In genomic region chr5:139980765-139981164, GRCh38 we compare ENCODE assay signal across 16 cellular contexts.
A peak's percentile ranks its signal among the peaks of the same experiment; 100 is the strongest.
DNase-seq lines count a peak whose midpoint lies in the region; ATAC-seq and TF ChIP-seq lines count a peak whose summit lies in the region.
"Had no signal": no experiment of that assay in that cellular context is flagged by ENCODE, and none has a peak within 500 bp of the region (broad histone marks: within the 10 kb centered on the region; RNA-seq: fewer than 3 reads in every experiment).

No MANE protein-coding gene starts in this region.

- no peak overlapping the region for H3K4me3 ChIP-seq in A673 (ENCODE audit: low read depth, low read length, poor library complexity, severe bottlenecking)
- H3K4me3 ChIP-seq in SK-N-MC, result no peak overlapping the region
- H3K4me3 ChIP-seq in mesendoderm (ENCODE audit: low read length), result no peak overlapping the region

- H3K27me3 ChIP-seq in A673 (replicated peaks; ENCODE audit: insufficient read depth, low read depth, low read length, poor library complexity), result peaks cover 6% of the 10 kb centered on the region
- H3K27me3 ChIP-seq in mesendoderm (ENCODE audit: insufficient read depth, low read length, poor library complexity), result no peaks in the 10 kb centered on the region
- H3K27me3 ChIP-seq: BE2C had no signal

- H3K4me1 Mint-ChIP-seq in stimulated activated memory B cell treated with anti-CD40 and anti-IgM and Interleukin-4, amounts not matched to agents 10 μg/mL and 1 μg/mL and 100 μg/mL, for 72 hours, result peaks cover 6% of the 10 kb centered on the region
- H3K4me1 Mint-ChIP-seq in activated naive CD4-positive, alpha-beta T cell treated with anti-CD3 and anti-CD28 coated beads, Interleukin-2, amount 10 ng/mL, durations not matched to agents 7 days and 5 days, result no peaks in the 10 kb centered on the region
- H3K4me1 Mint-ChIP-seq: CD4-positive, CD25-positive, alpha-beta regulatory T cell; CD8-positive, alpha-beta memory T cell had no signal

- no peak for TF ChIP-seq CTCF in A673 (conservative IDR thresholded peaks at IDR 0.05; ENCODE audit: low read depth, low read length)

- H2BK120ac ChIP-seq in mesendoderm (ENCODE audit: low read depth, low read length), result no peak overlapping the region

- peaks cover 42% of the 10 kb centered on the region for H3K27me3 Mint-ChIP-seq in stimulated activated memory B cell treated with anti-CD40 and anti-IgM and Interleukin-4, amounts not matched to agents 10 μg/mL and 1 μg/mL and 100 μg/mL, for 72 hours
- peaks cover 53% of the 10 kb centered on the region for H3K27me3 Mint-ChIP-seq in activated naive CD4-positive, alpha-beta T cell treated with anti-CD3 and anti-CD28 coated beads, Interleukin-2, amount 10 ng/mL, durations not matched to agents 7 days and 5 days

- intact Hi-C loops in A673 (cut with micrococcal nuclease; ENCODE audit: unreplicated experiment), result no loop called here

- no peak overlapping the region for H3K4me2 ChIP-seq in mesendoderm (ENCODE audit: low read length)

- H2BK5ac ChIP-seq in mesendoderm (ENCODE audit: low read length), result no peak overlapping the region

- H3K4me1 ChIP-seq in A673 (ENCODE audit: insufficient read depth, low read length, poor library complexity, severe bottlenecking), result peaks cover 12% of the 10 kb centered on the region
- H3K4me1 ChIP-seq in mesendoderm (ENCODE audit: control insufficient read depth, low read depth, low read length), result peaks cover 6% of the 10 kb centered on the region

- H3K4ac ChIP-seq in mesendoderm (ENCODE audit: low read depth, low read length), result no peak overlapping the region

- no peak overlapping the region for H2BK15ac ChIP-seq in mesendoderm (replicated peaks; ENCODE audit: low read depth)

- H3K36me3 ChIP-seq in A673 (ENCODE audit: insufficient read depth, low read length, poor library complexity, severe bottlenecking) (no peaks in the 10 kb centered on the region), SK-N-MC (ENCODE audit: insufficient read depth, low read length) (no peaks in the 10 kb centered on the region), mesendoderm (ENCODE audit: control insufficient read depth, insufficient read depth, low read length) (no peaks in the 10 kb centered on the region)
- H3K36me3 ChIP-seq: BE2C had no signal

- no peaks in the 10 kb centered on the region for H3K9me3 Mint-ChIP-seq in stimulated activated memory B cell treated with anti-CD40 and anti-IgM and Interleukin-4, amounts not matched to agents 10 μg/mL and 1 μg/mL and 100 μg/mL, for 72 hours
- H3K9me3 Mint-ChIP-seq in activated naive CD4-positive, alpha-beta T cell treated with anti-CD3 and anti-CD28 coated beads, Interleukin-2, amount 10 ng/mL, durations not matched to agents 7 days and 5 days, result no peaks in the 10 kb centered on the region
- H3K9me3 Mint-ChIP-seq: H9 had no signal

- H3K4me3 Mint-ChIP-seq in stimulated activated memory B cell treated with anti-CD40 and anti-IgM and Interleukin-4, amounts not matched to agents 10 μg/mL and 1 μg/mL and 100 μg/mL, for 72 hours, result no peak overlapping the region
- H3K4me3 Mint-ChIP-seq in activated naive CD4-positive, alpha-beta T cell treated with anti-CD3 and anti-CD28 coated beads, Interleukin-2, amount 10 ng/mL, durations not matched to agents 7 days and 5 days, result no peak overlapping the region
- H3K4me3 Mint-ChIP-seq: CD4-positive, CD25-positive, alpha-beta regulatory T cell; CD8-positive, alpha-beta memory T cell; H9 had no signal

- H3K18ac ChIP-seq in mesendoderm (ENCODE audit: low read length), result no peak overlapping the region

- no peak overlapping the region for H4K5ac ChIP-seq in mesendoderm (ENCODE audit: low read length)

- no TSS peak for BruUV-seq in A673 (replicated peaks; lab: Mats Ljungman, UMichigan)

- peak; percentile 77 for DNase-seq in A673 (ENCODE audit: low spot score)
- peak; percentile 44 for DNase-seq in SK-N-MC (ENCODE audit: low read depth, low spot score)
- peak; percentile 81 for DNase-seq in mesendoderm
- DNase-seq in activated naive CD4-positive, alpha-beta T cell treated with Interleukin-2 at 50 U/mL for 16 hours, result no peak
- no peak for DNase-seq in activated naive CD4-positive, alpha-beta T cell treated with anti-CD3 and anti-CD28 coated beads, Interleukin-2, amount 10 ng/mL, durations not matched to agents 7 days and 5 days
- DNase-seq: ACHN; BE2C; C1 segment of cervical spinal cord; CD4-positive, CD25-positive, alpha-beta regulatory T cell; CD8-positive, alpha-beta memory T cell; COR-L47; DMS79 treated with DMSO at 0.1 percent for 48 hours; GF-D8; H9 had no signal

- WGBS in mesendoderm (ENCODE audit: extremely low coverage, insufficient coverage, low lambda C conversion rate), result no CpG with 5 or more reads among the region's 3 CpGs

- H3K36me3 Mint-ChIP-seq in stimulated activated memory B cell treated with anti-CD40 and anti-IgM and Interleukin-4, amounts not matched to agents 10 μg/mL and 1 μg/mL and 100 μg/mL, for 72 hours, result no peaks in the 10 kb centered on the region
- no peaks in the 10 kb centered on the region for H3K36me3 Mint-ChIP-seq in activated naive CD4-positive, alpha-beta T cell treated with anti-CD3 and anti-CD28 coated beads, Interleukin-2, amount 10 ng/mL, durations not matched to agents 7 days and 5 days
- H3K36me3 Mint-ChIP-seq: CD4-positive, CD25-positive, alpha-beta regulatory T cell; CD8-positive, alpha-beta memory T cell had no signal

- CTCF ChIA-PET in A673 (lab: Charles Lee), result interaction anchor here (1.7 kb wide), 1 partner anchor 12 kb away, joined by 11 read pairs; no protein-coding TSS in a partner anchor
- CTCF ChIA-PET in activated naive CD4-positive, alpha-beta T cell treated with anti-CD3 and anti-CD28 coated beads, Interleukin-2, amount 10 ng/mL, durations not matched to agents 7 days and 5 days (lab: Charles Lee), result interaction anchor here (4.0 kb wide), 1 partner anchor 12 kb away, joined by 29 read pairs; no protein-coding TSS in a partner anchor

- POLR2A ChIA-PET in A673 (lab: Charles Lee; ENCODE audit: low non-redundant PET), result interaction anchor here (0.7 kb wide), 1 partner anchor 516 kb away, joined by 3 read pairs; no protein-coding TSS in a partner anchor

- H2AK5ac ChIP-seq in mesendoderm (ENCODE audit: low read length), result no peak overlapping the region

- H3K56ac ChIP-seq in mesendoderm (ENCODE audit: low read length), result no peak overlapping the region

- peak; percentile 29 for ATAC-seq in stimulated activated memory B cell treated with anti-CD40 and anti-IgM and Interleukin-4, amounts not matched to agents 10 μg/mL and 1 μg/mL and 100 μg/mL, for 72 hours

- H3K9me3 ChIP-seq in A673 (ENCODE audit: low read depth, low read length, poor library complexity, severe bottlenecking) (no peaks in the 10 kb centered on the region), SK-N-MC (ENCODE audit: low read depth, low read length) (no peaks in the 10 kb centered on the region)
- H3K9me3 ChIP-seq: BE2C had no signal

- no peak overlapping the region for H4K8ac ChIP-seq in mesendoderm (ENCODE audit: low read depth, low read length)

- no peak overlapping the region for H3K27ac Mint-ChIP-seq in stimulated activated memory B cell treated with anti-CD40 and anti-IgM and Interleukin-4, amounts not matched to agents 10 μg/mL and 1 μg/mL and 100 μg/mL, for 72 hours
- no peak overlapping the region for H3K27ac Mint-ChIP-seq in activated naive CD4-positive, alpha-beta T cell treated with anti-CD3 and anti-CD28 coated beads, Interleukin-2, amount 10 ng/mL, durations not matched to agents 7 days and 5 days
- H3K27ac Mint-ChIP-seq: CD4-positive, CD25-positive, alpha-beta regulatory T cell; CD8-positive, alpha-beta memory T cell; H9 had no signal

- H3K9ac ChIP-seq in SK-N-MC (ENCODE audit: insufficient read length), result no peak overlapping the region
- no peak overlapping the region for H3K9ac ChIP-seq in mesendoderm (ENCODE audit: low read length)

- H3K27ac ChIP-seq in A673 (ENCODE audit: low read depth, low read length, poor library complexity, severe bottlenecking) (no peak overlapping the region), SK-N-MC (no peak overlapping the region), mesendoderm (ENCODE audit: low read depth, low read length) (no peak overlapping the region)
- H3K27ac ChIP-seq: HL-60 had no signal

- no peaks in the 10 kb centered on the region for H3K79me1 ChIP-seq in mesendoderm (ENCODE audit: low read length)

- no peak overlapping the region for H3K23ac ChIP-seq in mesendoderm (ENCODE audit: low read length)

- no peaks in the 10 kb centered on the region for H3K79me2 ChIP-seq in mesendoderm (ENCODE audit: control insufficient read depth, insufficient read depth, low read length)

Comparison
In these comparisons a context has a peak if more than half of its experiments do, and no peak if none do; other contexts are left out.
1. DNase-seq: peak in A673 (single experiment), SK-N-MC (single experiment) and mesendoderm (single experiment); none in activated naive CD4-positive, alpha-beta T cell treated with Interleukin-2 at 50 U/mL for 16 hours (single experiment) and activated naive CD4-positive, alpha-beta T cell treated with anti-CD3 and anti-CD28 coated beads, Interleukin-2, amount 10 ng/mL, durations not matched to agents 7 days and 5 days (single experiment).